Comparison of ENCODE assay signal across 8 cellular contexts in genomic region chr4:42654606-42655005, GRCh38. TPM values are rescaled to one million over a fixed set of nuclear protein-coding genes. Genes with fewer than 3 reads are reported as not detected.
DNase-seq lines count a peak whose midpoint lies in the region; FAIRE-seq and TF ChIP-seq lines count a peak whose summit lies in the region.

No MANE protein-coding gene starts in this region.

- no peak overlapping the region for H3K4ac ChIP-seq in H1 (replicated peaks; ENCODE audit: insufficient read length, low read depth, low read length)

- no peak for TF ChIP-seq RAD21 in H1 (IDR thresholded peaks at IDR 0.05 in 1 of 2, conservative IDR thresholded peaks at IDR 0.05 in 1 of 2; ENCODE audit: low read depth in 2 of 2, low read length in 2 of 2)

- intact Hi-C loops in posterior vena cava (cut with DNase I) = no loop called here

- peaks cover 14% of the 10 kb centered on the region for H3K23me2 ChIP-seq in H1 (ENCODE audit: low read depth, low read length)

- H2BK12ac ChIP-seq in H1 (ENCODE audit: low read depth, low read length) = no peak overlapping the region

- H2BK15ac ChIP-seq in H1 (ENCODE audit: low read length) = no peak overlapping the region

- H3K9me3 ChIP-seq in OCI-LY3 (ENCODE audit: insufficient read depth, low read length) (peaks cover 3% of the 10 kb centered on the region; the same call in 1 of the 2 replicates), H1 (ENCODE audit: insufficient read depth in 2 of 2, low read depth in 1 of 2, low read length in 1 of 2) (peaks cover 0 to 6% of the 10 kb centered on the region in 2 experiments; a peak in 2 of 4 replicates)

- H3K27ac ChIP-seq in OCI-LY3 (ENCODE audit: low read length) = no peak overlapping the region
- H3K27ac ChIP-seq in H1 (ENCODE audit: low read depth, low read length) = no peak overlapping the region

- H2BK20ac ChIP-seq in H1 (ENCODE audit: low read length) = no peak overlapping the region

- H3K36me3 ChIP-seq in OCI-LY3 (replicated peaks; ENCODE audit: low read depth, low read length) (peaks cover 17% of the 10 kb centered on the region), H1 (ENCODE audit: control insufficient read depth in 2 of 4, insufficient read depth in 4 of 4, low read length in 3 of 4) (no peaks in the 10 kb centered on the region)

- H3K23ac ChIP-seq in H1 (ENCODE audit: insufficient read length) = no peak overlapping the region

- H2AK5ac ChIP-seq in H1 (ENCODE audit: low read depth, low read length) = 0 out of 2 replicates have a peak overlapping the region, but pooled peaks have one; percentile 88

- H3K56ac ChIP-seq in H1 (replicated peaks; ENCODE audit: insufficient read length, low read depth, low read length) = no peak overlapping the region

- H3K27me3 Mint-ChIP-seq in progenitor cell of endocrine pancreas = peaks cover 20% of the 10 kb centered on the region

- no peak overlapping the region for H4K5ac ChIP-seq in H1 (ENCODE audit: insufficient read length, low read depth, low read length)

- no peak for FAIRE-seq in H1 (lab: Jason Lieb, UNC)

- 72% methylated on average over 1 of the region's 1 CpG; no CpG with 5 or more reads in 1 of the 2 experiments for WGBS in H1 (ENCODE audit: extremely low coverage in 1 of 2, insufficient coverage in 1 of 2, insufficient read length in 1 of 2, insufficient replicate concordance in 2 of 2, low coverage in 1 of 2, low lambda C conversion rate in 2 of 2, missing lambda C conversion rate in 1 of 2), 2 experiments

- POLR2A ChIA-PET in H1 (lab: Charles Lee; ENCODE audit: partially characterized antibody) = no interaction called here

- peaks cover 66% of the 10 kb centered on the region for H3K79me2 ChIP-seq in OCI-LY3 (ENCODE audit: low read length)
- H3K79me2 ChIP-seq in H1 (ENCODE audit: control insufficient read depth in 1 of 2, insufficient read depth in 2 of 2, low read length in 2 of 2) = peaks cover 0 to 10% of the 10 kb centered on the region in 2 experiments; a peak in 1 of 4 replicates

- H4K8ac ChIP-seq in H1 (ENCODE audit: extremely low read depth, insufficient read depth, low read length) = no peak overlapping the region

- H3K27ac Mint-ChIP-seq in progenitor cell of endocrine pancreas = no peak overlapping the region

- H3K4me1 ChIP-seq in OCI-LY3 (ENCODE audit: low read length) = peaks cover 21% of the 10 kb centered on the region
- H3K4me1 ChIP-seq in H1 (replicated peaks in 1 of 4; ENCODE audit: control insufficient read depth in 3 of 4, insufficient read depth in 4 of 4, low read length in 3 of 4) = peaks cover 0 to 10% (median 2%) of the 10 kb centered on the region in 4 experiments; a peak in 3 of 7 replicates

- H2BK120ac ChIP-seq in H1 (replicated peaks; ENCODE audit: low read depth, low read length) = no peak overlapping the region

- no peak overlapping the region for H3K14ac ChIP-seq in H1 (ENCODE audit: insufficient read length)

- DNase-seq in DMS 273 (lab: John Stamatoyannopoulos, UW; ENCODE audit: unreplicated experiment) (peak; percentile 24), DMS 273 treated with DMSO at 0.1 percent for 48 hours (lab: John Stamatoyannopoulos, UW) (no peak), GOT3 (lab: John Stamatoyannopoulos, UW) (peak; percentile 16), H1 (ENCODE audit: low read depth in 1 of 2, low spot score in 2 of 2) (no peak), progenitor cell of endocrine pancreas (ENCODE audit: low spot score, unreplicated experiment) (no peak), posterior vena cava (ENCODE audit: low spot score) (no peak), pons (ENCODE audit: low spot score) (no peak)

- H3K18ac ChIP-seq in H1 (ENCODE audit: extremely low read depth, low read length) = no peak overlapping the region

- H4K20me1 ChIP-seq in OCI-LY3 (ENCODE audit: insufficient read depth, low read length) (no peaks in the 10 kb centered on the region), H1 (replicated peaks in 1 of 2; ENCODE audit: control insufficient read depth in 1 of 2, insufficient read depth in 2 of 2, low read length in 2 of 2) (no peaks in the 10 kb centered on the region)

- no peak overlapping the region for H2BK5ac ChIP-seq in H1 (ENCODE audit: low read depth, low read length)

- no peak for TF ChIP-seq POLR2A in H1 (IDR thresholded peaks at IDR 0.05; ENCODE audit: control extremely low read depth in 1 of 2, low read depth in 2 of 2, low read length in 2 of 2)

- H3K27me3 ChIP-seq in OCI-LY3 (ENCODE audit: low read depth, low read length) = no peaks in the 10 kb centered on the region
- H3K27me3 ChIP-seq in H1 (replicated peaks in 1 of 4; ENCODE audit: control insufficient read depth in 3 of 4, extremely low read depth in 1 of 4, insufficient read depth in 3 of 4, low read length in 3 of 4) = peaks cover 0 to 2% (median 0%) of the 10 kb centered on the region in 4 experiments; a peak in 1 of 7 replicates

- no peak for TF ChIP-seq EP300 in H1 (IDR thresholded peaks at IDR 0.05; ENCODE audit: borderline replicate concordance in 1 of 2, low read depth in 2 of 2, low read length in 2 of 2)

- H3K36me3 Mint-ChIP-seq in progenitor cell of endocrine pancreas (ENCODE audit: insufficient read depth) = peaks cover 2% of the 10 kb centered on the region

- H3K9me3 Mint-ChIP-seq in progenitor cell of endocrine pancreas (ENCODE audit: low read depth) = peaks cover 12% of the 10 kb centered on the region

- CTCF ChIA-PET in H1 (lab: Charles Lee; ENCODE audit: partially characterized antibody) = interaction anchor here (0.7 kb wide), 1 partner anchor 156 kb away, joined by 3 read pairs; no protein-coding TSS in a partner anchor

- peaks cover 20% of the 10 kb centered on the region for H3K4me1 Mint-ChIP-seq in progenitor cell of endocrine pancreas (ENCODE audit: low read depth)

- no peak overlapping the region for H2AFZ ChIP-seq in OCI-LY3 (ENCODE audit: low read depth, low read length)
- H2AFZ ChIP-seq in H1 (ENCODE audit: low read length) = no peak overlapping the region

- peak overlapping the region; percentile 88; the same call in 1 of the 2 replicates for H3K4me3 ChIP-seq in OCI-LY3 (ENCODE audit: low read length)
- H3K4me3 ChIP-seq in H1 (ENCODE audit: extremely low read depth in 1 of 4, insufficient read depth in 2 of 4, low read depth in 3 of 4, low read length in 4 of 4) = no peak overlapping the region

- H3K4me2 ChIP-seq in OCI-LY3 (ENCODE audit: low read length) (peak overlapping the region; percentile 79), H1 (ENCODE audit: insufficient read depth in 1 of 2, low read depth in 2 of 2, low read length in 2 of 2) (no peak overlapping the region; a peak in 1 of 4 replicates)

- TF ChIP-seq CTCF in OCI-LY3 (IDR thresholded peaks at IDR 0.05; ENCODE audit: low read depth, low read length) (no peak), H1 (IDR thresholded peaks at IDR 0.05; ENCODE audit: control extremely low read depth in 1 of 3, insufficient read depth in 1 of 3, low read depth in 1 of 3, low read length in 3 of 3) (no peak), progenitor cell of endocrine pancreas (IDR thresholded peaks at IDR 0.05; ENCODE audit: unreplicated experiment) (no peak)

- peak overlapping the region; percentile 11 for H3K4me3 Mint-ChIP-seq in progenitor cell of endocrine pancreas (ENCODE audit: low read depth)

- H3K9ac ChIP-seq in OCI-LY3 (ENCODE audit: low read length) = no peak overlapping the region
- H3K9ac ChIP-seq in H1 (replicated peaks in 1 of 4; ENCODE audit: extremely low read depth in 1 of 4, low read depth in 3 of 4, low read length in 3 of 4) = no peak overlapping the region

- H3K79me1 ChIP-seq in H1 (ENCODE audit: low read depth, low read length) = no peaks in the 10 kb centered on the region

- no peak overlapping the region for H4K91ac ChIP-seq in H1 (replicated peaks; ENCODE audit: insufficient read length, low read length)

TF ChIP-seq in H1, 55 proteins besides CTCF, POLR2A, EP300 and RAD21 (continues in another document):
- TF ChIP-seq BACH1 (IDR thresholded peaks at IDR 0.05; ENCODE audit: low read length) = no peak

RNA-seq across cellular contexts. Expression of gene ATP8A1, which starts 2.3 kb away (rescaled TPM):
- total RNA-seq in H1 (2021; fragmentation: NEBNext Ultra II Directional; extraction: Animal tissue kit (Norgen Biotek cat#: 25700)) = 12.2 and 14.9 TPM in 2 replicates
- polyA plus RNA-seq in H1 (2011; rRNA removed) = 2.2 and 3.7 TPM in 2 replicates
- 6.3 TPM for polyA plus RNA-seq in H1 (2011; cell fraction: cytosol; rRNA removed)
- polyA plus RNA-seq in H1 (2011; cell fraction: nucleus; rRNA removed) = 4.9 TPM
- polyA plus RNA-seq in H1 (2012, experiment 1 of 2) = 3.9 to 9.1 TPM (median 4.6 TPM) in 4 replicates
- 0.22 TPM for polyA plus RNA-seq in H1 (2012, experiment 2 of 2)
- 7.9 TPM for polyA plus RNA-seq in H1 (2013, experiment 1 of 2)
- 8.2 TPM for polyA plus RNA-seq in H1 (2013, experiment 2 of 2)
- polyA minus RNA-seq in H1 (2011; rRNA and poly(A)+ RNA removed) = 20.5 and 22.5 TPM in 2 replicates
- polyA minus RNA-seq in H1 (2011; cell fraction: cytosol; rRNA and poly(A)+ RNA removed) = 8.1 TPM
- 52.8 TPM for polyA minus RNA-seq in H1 (2011; cell fraction: nucleus; rRNA and poly(A)+ RNA removed)
- total RNA-seq in progenitor cell of endocrine pancreas = 13.7 and 14.6 TPM in 2 replicates
- 10 to 100 TPM in 1 of 2 donors, 1 to 10 TPM in 1; 9.3 to 11.9 TPM for total RNA-seq in posterior vena cava

Comparison
In these comparisons a context has a peak if more than half of its experiments do, and no peak if none do; other contexts are left out.
1. DNase-seq: peak in DMS 273 (single experiment) and GOT3 (single experiment); none in DMS 273 treated with DMSO at 0.1 percent for 48 hours (single experiment), H1 (0 of 2), progenitor cell of endocrine pancreas (single experiment), posterior vena cava (single experiment) and pons (single experiment).